ENCODE assay signal across 16 cellular contexts in genomic region chr10:35425596-35425995, GRCh38.
DNase-seq lines count a peak whose midpoint lies in the region; ATAC-seq and TF ChIP-seq lines count a peak whose summit lies in the region.
"Had no signal": no experiment of that assay in that cellular context is flagged by ENCODE, and none has a peak within 500 bp of the region (broad histone marks: within the 10 kb centered on the region; RNA-seq: fewer than 3 reads in every experiment).

No MANE protein-coding gene starts in this region.

- no peak for DNase-seq in CD4-positive, CD25-positive, alpha-beta regulatory T cell
- DNase-seq in adipocyte (ENCODE audit: low read depth) (peak; percentile 36), fibroblast of gingiva (ENCODE audit: low read depth) (peak; percentile 8), neural crest cell (ENCODE audit: low read depth, low spot score) (no peak), natural killer cell (no peak)
- DNase-seq in central memory CD4-positive, alpha-beta T cell = no peak
- DNase-seq: activated CD8-positive, alpha-beta T cell treated with anti-CD3 and anti-CD28 coated beads, Interleukin-2, amount 10 ng/mL, durations not matched to agents 7 days and 5 days; cortex of kidney; erythroblast; heart right ventricle; NCI-H146; NCI-H2227 treated with DMSO at 0.1 percent for 48 hours; stimulated activated CD4-positive, alpha-beta T cell treated with anti-CD3 and anti-CD28 coated beads, Interleukin-2, amount 100 ng/mL, for 24 hours had no signal

- peak overlapping the region in 2 of 3 donors; percentile 59 to 66 for H3K27ac Mint-ChIP-seq in CD4-positive, CD25-positive, alpha-beta regulatory T cell
- peak overlapping the region; percentile 90 for H3K27ac Mint-ChIP-seq in neural crest cell (ENCODE audit: unreplicated experiment)
- peak overlapping the region in 1 of 2 donors; percentile 80 for H3K27ac Mint-ChIP-seq in natural killer cell
- H3K27ac Mint-ChIP-seq: activated CD8-positive, alpha-beta T cell treated with anti-CD3 and anti-CD28 coated beads, Interleukin-2, amount 10 ng/mL, durations not matched to agents 7 days and 5 days had no signal

- no peak overlapping the region for H3K4me3 ChIP-seq in CD4-positive, CD25-positive, alpha-beta regulatory T cell (ENCODE audit: low read depth, low read length)
- no peak overlapping the region for H3K4me3 ChIP-seq in adipocyte (ENCODE audit: low read length)
- H3K4me3 ChIP-seq: heart right ventricle had no signal

- H3K27ac ChIP-seq in CD4-positive, CD25-positive, alpha-beta regulatory T cell (ENCODE audit: insufficient read depth, low read length, poor library complexity, severe bottlenecking) = no peak overlapping the region

- ATAC-seq in CD4-positive, CD25-positive, alpha-beta regulatory T cell (ENCODE audit: low read depth in 2 of 2) = no peak
- no peak for ATAC-seq in GM18867 (IDR thresholded peaks at IDR 0.05; ENCODE audit: unreplicated experiment)
- no peak for ATAC-seq in HG03108 (IDR thresholded peaks at IDR 0.05; ENCODE audit: unreplicated experiment)
- ATAC-seq in natural killer cell = no peak
- ATAC-seq: activated CD8-positive, alpha-beta T cell treated with anti-CD3 and anti-CD28 coated beads, Interleukin-2, amount 10 ng/mL, durations not matched to agents 7 days and 5 days; sciatic nerve had no signal

- H3K36me3 ChIP-seq in CD4-positive, CD25-positive, alpha-beta regulatory T cell (ENCODE audit: control insufficient read depth, insufficient read depth, low read length) = peaks cover 3% of the 10 kb centered on the region
- H3K36me3 ChIP-seq in adipocyte (ENCODE audit: control insufficient read depth, insufficient read depth, low read length, severe bottlenecking) = no peaks in the 10 kb centered on the region

- H3K4me3 Mint-ChIP-seq in CD4-positive, CD25-positive, alpha-beta regulatory T cell = no peak overlapping the region
- H3K4me3 Mint-ChIP-seq in neural crest cell = no peak overlapping the region
- H3K4me3 Mint-ChIP-seq in natural killer cell = no peak overlapping the region
- H3K4me3 Mint-ChIP-seq: activated CD8-positive, alpha-beta T cell treated with anti-CD3 and anti-CD28 coated beads, Interleukin-2, amount 10 ng/mL, durations not matched to agents 7 days and 5 days had no signal

- H3K27me3 Mint-ChIP-seq in CD4-positive, CD25-positive, alpha-beta regulatory T cell = no peaks in the 10 kb centered on the region
- H3K27me3 Mint-ChIP-seq in neural crest cell (ENCODE audit: low read depth) (no peaks in the 10 kb centered on the region), natural killer cell (ENCODE audit: low read depth in 2 of 2) (no peaks in the 10 kb centered on the region)

- H3K9ac ChIP-seq in adipocyte (ENCODE audit: low read length) = no peak overlapping the region

- H3K27me3 ChIP-seq in CD4-positive, CD25-positive, alpha-beta regulatory T cell (ENCODE audit: control insufficient read depth, insufficient read depth, low read length) = no peaks in the 10 kb centered on the region
- H3K27me3 ChIP-seq in adipocyte (replicated peaks; ENCODE audit: control insufficient read depth, insufficient read depth, low read length) = no peaks in the 10 kb centered on the region
- H3K27me3 ChIP-seq: heart right ventricle had no signal

- no peaks in the 10 kb centered on the region for H3K9me3 Mint-ChIP-seq in CD4-positive, CD25-positive, alpha-beta regulatory T cell
- H3K9me3 Mint-ChIP-seq in neural crest cell (no peaks in the 10 kb centered on the region), natural killer cell (no peaks in the 10 kb centered on the region)

- intact Hi-C loops in natural killer cell (cut with micrococcal nuclease) = no loop called here

- H3K9me3 ChIP-seq in CD4-positive, CD25-positive, alpha-beta regulatory T cell (ENCODE audit: control insufficient read depth in 2 of 2, low read length in 2 of 2) = no peaks in the 10 kb centered on the region
- H3K9me3 ChIP-seq in adipocyte (ENCODE audit: control insufficient read depth, low read length) = no peaks in the 10 kb centered on the region
- H3K9me3 ChIP-seq: heart right ventricle had no signal

- H3K4me1 ChIP-seq in CD4-positive, CD25-positive, alpha-beta regulatory T cell (ENCODE audit: control insufficient read depth, insufficient read depth, low read length, poor library complexity, severe bottlenecking) = no peaks in the 10 kb centered on the region
- H3K4me1 ChIP-seq in adipocyte (ENCODE audit: control insufficient read depth, insufficient read depth, low read length) = peaks cover 58% of the 10 kb centered on the region

- H3K4me1 Mint-ChIP-seq in CD4-positive, CD25-positive, alpha-beta regulatory T cell = peaks cover 11 to 70% (median 39%) of the 10 kb centered on the region in 4 donors
- H3K4me1 Mint-ChIP-seq in neural crest cell (peaks cover 64% of the 10 kb centered on the region), natural killer cell (peaks cover 44 to 55% of the 10 kb centered on the region in 2 donors)

- TF ChIP-seq CTCF in neural crest cell (conservative IDR thresholded peaks at IDR 0.05) (no peak), natural killer cell (IDR thresholded peaks at IDR 0.05) (no peak)

- peaks cover 8% of the 10 kb centered on the region for H3K36me3 Mint-ChIP-seq in CD4-positive, CD25-positive, alpha-beta regulatory T cell
- H3K36me3 Mint-ChIP-seq in neural crest cell (ENCODE audit: low read depth) (no peaks in the 10 kb centered on the region), natural killer cell (no peaks in the 10 kb centered on the region)

Comparison
In these comparisons a context has a peak if more than half of its experiments do, and no peak if none do; other contexts are left out.
1. DNase-seq: peak in adipocyte (single experiment) and fibroblast of gingiva (single experiment); none in CD4-positive, CD25-positive, alpha-beta regulatory T cell (0 of 3), neural crest cell (single experiment), natural killer cell (single experiment) and central memory CD4-positive, alpha-beta T cell (single experiment).